Comparison of ENCODE assay signal across 8 cellular contexts in genomic region chr1:36154765-36155559, GRCh38. TPM values are rescaled to one million over a fixed set of nuclear protein-coding genes. Genes with fewer than 3 reads are reported as not detected.
DNase-seq lines count a peak whose midpoint lies in the region; ATAC-seq, FAIRE-seq and TF ChIP-seq lines count a peak whose summit lies in the region.

No MANE protein-coding gene starts in this region.

- H3K27me3 ChIP-seq in RWPE2 (ENCODE audit: insufficient read depth, poor library complexity, severe bottlenecking): no peaks in the 10 kb centered on the region
- H3K27me3 ChIP-seq in esophagus squamous epithelium: no peaks in the 10 kb centered on the region

- peak overlapping the region; percentile 90 for H3K4me3 ChIP-seq in RWPE2 (ENCODE audit: severe bottlenecking)
- peak overlapping the region; percentile 86 to 100 (median 96) for H3K4me3 ChIP-seq in esophagus squamous epithelium

- H3K4me1 ChIP-seq in RWPE2 (ENCODE audit: insufficient read depth, poor library complexity, severe bottlenecking) (peaks cover 33% of the 10 kb centered on the region), esophagus squamous epithelium (peaks cover 50 to 76% (median 56%) of the 10 kb centered on the region in 3 donors)

- H3K27ac ChIP-seq in RWPE2 (ENCODE audit: poor library complexity, severe bottlenecking) (peak overlapping the region; percentile 97), esophagus squamous epithelium (peak overlapping the region; percentile 95 to 100 (median 98))

- no peaks in the 10 kb centered on the region for H3K27me3 Mint-ChIP-seq in osteocyte (ENCODE audit: unreplicated experiment)

- no peak for TF ChIP-seq POLR2A in esophagus squamous epithelium (IDR thresholded peaks at IDR 0.05)

- peaks cover 4% of the 10 kb centered on the region for H3K36me3 Mint-ChIP-seq in osteocyte (ENCODE audit: unreplicated experiment)

- H3K27ac Mint-ChIP-seq in osteocyte (ENCODE audit: unreplicated experiment): peak overlapping the region; percentile 90

- H3K36me3 ChIP-seq in RWPE2 (ENCODE audit: low read depth) (peaks cover 16% of the 10 kb centered on the region), esophagus squamous epithelium (peaks cover 0 to 4% (median 0%) of the 10 kb centered on the region in 3 donors)

- intact Hi-C loops in esophagus squamous epithelium (cut with DNase I): no loop called here

- ATAC-seq in RWPE2 (ENCODE audit: low read depth): no peak
- no peak for ATAC-seq in HG03280 (IDR thresholded peaks at IDR 0.05; ENCODE audit: unreplicated experiment)

- peak; percentile 68 for FAIRE-seq in GM19239 (lab: Jason Lieb, UNC)

- H3K9me3 ChIP-seq in RWPE2 (ENCODE audit: severe bottlenecking): no peaks in the 10 kb centered on the region
- no peaks in the 10 kb centered on the region for H3K9me3 ChIP-seq in esophagus squamous epithelium

- DNase-seq in GM19239 (ENCODE audit: insufficient read length, low spot score): no peak
- no peak for DNase-seq in RWPE2 (ENCODE audit: low spot score)
- DNase-seq in esophagus squamous epithelium (lab: John Stamatoyannopoulos, UW): no peak
- DNase-seq in osteocyte (ENCODE audit: extremely low spot score, unreplicated experiment): no peak
- DNase-seq in HUDEP-2 (lab: John Stamatoyannopoulos, UW; ENCODE audit: unreplicated experiment in 76 of 76): no peak
- DNase-seq in KG1 (lab: John Stamatoyannopoulos, UW): no peak
- DNase-seq in activated CD4-positive, alpha-beta T cell treated with anti-CD3 and anti-CD28 coated beads, Interleukin-2, amount 50 U/mL, for 48 hours: no peak

- H3K4me3 Mint-ChIP-seq in osteocyte (ENCODE audit: unreplicated experiment): peak overlapping the region; percentile 79

- no peak for TF ChIP-seq CTCF in RWPE2 (IDR thresholded peaks at IDR 0.05; ENCODE audit: poor library complexity, severe bottlenecking)
- no peak for TF ChIP-seq CTCF in esophagus squamous epithelium (IDR thresholded peaks at IDR 0.05)
- no peak for TF ChIP-seq CTCF in osteocyte (IDR thresholded peaks at IDR 0.05)

- H3K9me3 Mint-ChIP-seq in osteocyte (ENCODE audit: unreplicated experiment): no peaks in the 10 kb centered on the region

- 38 to 47% methylated on average over 4 to 5 of the region's 10 CpGs for WGBS in esophagus squamous epithelium, 2 donors

- peaks cover 68% of the 10 kb centered on the region for H3K4me1 Mint-ChIP-seq in osteocyte (ENCODE audit: unreplicated experiment)

RNA-seq across cellular contexts. Expression of gene MAP7D1, which starts 1.0 kb away (rescaled TPM):
- total RNA-seq in esophagus squamous epithelium (100 to 1,000 TPM in 2 of 4 donors, 10 to 100 TPM in 2; 59.4 to 180 (median 92.9) TPM), osteocyte (157 and 163 TPM in 2 replicates)

RNA-seq across cellular contexts. Expression of gene TRAPPC3, which starts 5.7 kb away (rescaled TPM):
- total RNA-seq in esophagus squamous epithelium (100 to 1,000 TPM in 2 of 4 donors, 10 to 100 TPM in 2; 68.3 to 132 (median 112) TPM), osteocyte (68.9 and 72.4 TPM in 2 replicates)

RNA-seq across cellular contexts. Expression of gene COL8A2, which starts 29.9 kb away (rescaled TPM):
- total RNA-seq in esophagus squamous epithelium (1 to 10 TPM; 4.0 to 7.4 (median 5.1) TPM), osteocyte (8.2 and 10.1 TPM in 2 replicates)
